In genomic region chr6:113591896-113592827, GRCh38 we compare ENCODE assay signal across 9 cellular contexts.
DNase-seq lines count a peak whose midpoint lies in the region; ATAC-seq and TF ChIP-seq lines count a peak whose summit lies in the region.
"Had no signal": no experiment of that assay in that cellular context is flagged by ENCODE, and none has a peak within 500 bp of the region (broad histone marks: within the 10 kb centered on the region; RNA-seq: fewer than 3 reads in every experiment).

No MANE protein-coding gene starts in this region.

- DNase-seq in left ventricle myocardium inferior: no peak
- DNase-seq in right atrium auricular region (ENCODE audit: low spot score): no peak
- DNase-seq in NCI-H2196 treated with DMSO at 0.1 percent for 48 hours (lab: John Stamatoyannopoulos, UW; ENCODE audit: unreplicated experiment): peak; percentile 23
- DNase-seq in fibroblast of peridontal ligament (ENCODE audit: extremely low read depth): peak; percentile 41
- DNase-seq in COLO829 (ENCODE audit: low spot score): no peak
- no peak for DNase-seq in occipital lobe (lab: John Stamatoyannopoulos, UW)
- DNase-seq: AML-193 had no signal

- ATAC-seq in GM21515 (IDR thresholded peaks at IDR 0.05; ENCODE audit: unreplicated experiment) (no peak), GM19397 (IDR thresholded peaks at IDR 0.05; ENCODE audit: unreplicated experiment) (no peak)

- H3K36me3 ChIP-seq in left ventricle myocardium inferior (no peaks in the 10 kb centered on the region), right atrium auricular region (no peaks in the 10 kb centered on the region)

- H3K4me3 ChIP-seq in left ventricle myocardium inferior (no peak overlapping the region), right atrium auricular region (no peak overlapping the region)

- H3K4me1 ChIP-seq in left ventricle myocardium inferior (peaks cover 26% of the 10 kb centered on the region), right atrium auricular region (peaks cover 0 to 17% of the 10 kb centered on the region in 2 donors)

- no peaks in the 10 kb centered on the region for H3K9me3 ChIP-seq in left ventricle myocardium inferior (replicated peaks)
- H3K9me3 ChIP-seq in right atrium auricular region: no peaks in the 10 kb centered on the region

- intact Hi-C loops in left ventricle myocardium inferior (cut with micrococcal nuclease): no loop called here

- no peaks in the 10 kb centered on the region for H3K27me3 ChIP-seq in left ventricle myocardium inferior (ENCODE audit: low read depth)
- no peaks in the 10 kb centered on the region for H3K27me3 ChIP-seq in right atrium auricular region

- peak overlapping the region; percentile 7 for H3K27ac ChIP-seq in left ventricle myocardium inferior (replicated peaks)
- no peak overlapping the region for H3K27ac ChIP-seq in right atrium auricular region

- TF ChIP-seq CTCF in left ventricle myocardium inferior (IDR thresholded peaks at IDR 0.05; ENCODE audit: borderline replicate concordance): no peak
- no peak for TF ChIP-seq CTCF in right atrium auricular region (IDR thresholded peaks at IDR 0.05)

Comparison
In these comparisons a context has a peak if more than half of its experiments do, and no peak if none do; other contexts are left out.
1. DNase-seq: peak in NCI-H2196 treated with DMSO at 0.1 percent for 48 hours (single experiment) and fibroblast of peridontal ligament (single experiment); none in left ventricle myocardium inferior (single experiment), right atrium auricular region (single experiment), COLO829 (single experiment) and occipital lobe (single experiment).